ENCODE assay signal across 1 cellular context in the genomic region with DNA sequence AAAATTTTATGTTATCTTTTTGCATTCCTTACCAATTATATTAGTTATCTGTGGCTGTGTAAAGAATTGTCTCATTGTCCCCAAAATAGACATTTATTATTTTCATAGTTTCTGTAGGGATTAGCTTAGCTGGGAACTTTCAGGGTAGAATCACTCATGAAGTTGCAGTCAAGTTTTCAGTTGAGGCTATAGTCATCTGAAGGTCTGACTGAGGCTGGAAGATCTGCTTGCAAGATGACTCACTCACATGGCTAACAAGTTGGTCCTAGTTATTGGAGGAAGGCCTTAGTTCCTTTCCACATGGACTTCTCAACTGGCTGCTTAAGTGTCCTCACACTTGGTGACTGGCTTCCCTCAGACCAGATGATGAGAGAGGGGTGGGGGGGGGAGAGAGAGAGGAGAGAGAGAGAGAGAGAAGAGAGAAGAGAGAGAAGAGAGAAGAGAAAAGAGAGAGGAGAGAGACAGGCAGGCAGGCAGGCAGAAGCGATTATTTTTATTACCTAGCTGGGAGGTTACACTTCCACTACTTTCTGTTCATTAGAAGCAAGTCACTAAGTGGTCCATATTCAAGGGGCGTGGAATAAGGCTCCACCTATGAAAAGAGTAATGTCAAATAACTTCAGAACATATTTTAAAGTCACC.
TF ChIP-seq lines count a peak whose summit lies in the region.

No MANE protein-coding gene starts in this region.

TF ChIP-seq in IMR-90, 13 proteins besides CTCF, POLR2A, EP300 and RAD21:
- no peak for TF ChIP-seq SMC3 (IDR thresholded peaks at IDR 0.05; ENCODE audit: low read depth, low read length)
